In the genomic region with DNA sequence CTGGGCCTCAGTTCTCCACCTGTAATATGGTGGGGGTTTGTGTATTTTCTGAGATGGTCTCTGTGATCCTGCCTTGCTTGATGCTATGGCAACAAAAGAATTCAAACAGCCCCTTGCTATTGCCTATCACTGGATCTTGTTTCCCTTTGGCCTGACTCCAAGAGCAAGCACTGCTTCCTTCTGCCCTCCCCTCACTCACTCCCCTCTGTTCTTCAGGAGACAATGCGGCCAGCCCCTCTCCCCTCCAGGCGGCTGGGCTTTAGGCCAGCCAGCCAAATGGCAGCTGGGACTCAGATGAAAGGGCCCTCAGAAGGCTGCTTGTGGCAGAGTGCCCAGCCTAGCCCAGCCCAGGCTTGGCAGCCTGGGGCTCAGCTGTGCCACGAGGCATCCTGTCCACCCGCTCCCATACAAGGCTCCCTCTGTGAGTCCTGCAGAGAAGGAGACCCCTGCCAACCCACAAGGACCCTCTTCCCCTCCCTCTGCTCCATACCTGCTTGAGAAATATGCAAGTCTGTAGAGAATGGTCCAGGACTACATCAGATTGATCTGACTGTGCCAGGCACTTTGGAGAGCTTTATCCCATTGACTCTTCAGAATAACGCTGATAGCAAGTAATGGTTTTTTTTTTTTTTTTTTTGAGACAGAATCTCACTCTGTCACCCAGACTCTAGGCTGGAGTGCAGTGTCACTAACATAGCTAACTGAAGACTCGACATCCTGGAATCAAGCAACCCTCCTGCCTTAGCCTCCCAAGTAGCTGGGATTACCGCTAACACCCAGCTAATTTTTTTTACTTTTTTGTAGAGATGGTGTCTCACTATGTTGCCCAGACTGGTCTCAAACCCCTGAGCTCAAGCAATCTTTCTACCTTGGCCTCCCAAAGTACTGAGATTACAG, we compare ENCODE assay signal across 1 cellular context.
TF ChIP-seq lines count a peak whose summit lies in the region.

No MANE protein-coding gene starts in this region.

TF ChIP-seq in HepG2, 621 proteins besides CTCF, POLR2A, EP300 and RAD21:
- TF ChIP-seq RFX1 (IDR thresholded peaks at IDR 0.05) (peak; percentile 60), SOX13 (IDR thresholded peaks at IDR 0.05) (no peak), SOX13 (CRISPR knock-in tag; conservative IDR thresholded peaks at IDR 0.05 in 1 of 2, IDR thresholded peaks at IDR 0.05 in 1 of 2) (0 out of 4 replicates have a peak, but pooled peaks of 1 of the 2 experiments have one; percentile 31), RFX3 (CRISPR knock-in tag; IDR thresholded peaks at IDR 0.05) (peak; percentile 54; the same call in 1 of the 2 replicates), ZNF768 (CRISPR knock-in tag; IDR thresholded peaks at IDR 0.05) (peak; percentile 13; the same call in 1 of the 2 replicates), HNRNPL (IDR thresholded peaks at IDR 0.05; ENCODE audit: low read depth, low read length) (peak; percentile 90), RXRA (CRISPR knock-in tag; IDR thresholded peaks at IDR 0.05) (0 out of 2 replicates have a peak, but pooled peaks have one; percentile 21)
- TF ChIP-seq, protein P1, sequence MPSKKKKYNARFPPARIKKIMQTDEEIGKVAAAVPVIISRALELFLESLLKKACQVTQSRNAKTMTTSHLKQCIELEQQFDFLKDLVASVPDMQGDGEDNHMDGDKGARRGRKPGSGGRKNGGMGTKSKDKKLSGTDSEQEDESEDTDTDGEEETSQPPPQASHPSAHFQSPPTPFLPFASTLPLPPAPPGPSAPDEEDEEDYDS (CRISPR knock-in tag; IDR thresholded peaks at IDR 0.05) = 0 out of 2 replicates have a peak, but pooled peaks have one; percentile 16
- TF ChIP-seq, protein P2, sequence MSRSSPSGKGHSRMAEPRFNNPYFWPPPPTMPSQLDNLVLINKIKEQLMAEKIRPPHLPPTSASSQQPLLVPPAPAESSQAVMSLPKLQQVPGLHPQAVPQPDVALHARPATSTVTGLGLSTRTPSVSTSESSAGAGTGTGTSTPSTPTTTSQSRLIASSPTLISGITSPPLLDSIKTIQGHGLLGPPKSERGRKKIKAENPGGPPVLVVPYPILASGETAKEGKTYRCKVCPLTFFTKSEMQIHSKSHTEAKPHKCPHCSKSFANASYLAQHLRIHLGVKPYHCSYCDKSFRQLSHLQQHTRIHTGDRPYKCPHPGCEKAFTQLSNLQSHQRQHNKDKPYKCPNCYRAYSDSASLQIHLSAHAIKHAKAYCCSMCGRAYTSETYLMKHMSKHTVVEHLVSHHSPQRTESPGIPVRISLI (CRISPR knock-in tag; IDR thresholded peaks at IDR 0.05; ENCODE audit: borderline replicate concordance) = no peak
- TF ChIP-seq, protein P3, sequence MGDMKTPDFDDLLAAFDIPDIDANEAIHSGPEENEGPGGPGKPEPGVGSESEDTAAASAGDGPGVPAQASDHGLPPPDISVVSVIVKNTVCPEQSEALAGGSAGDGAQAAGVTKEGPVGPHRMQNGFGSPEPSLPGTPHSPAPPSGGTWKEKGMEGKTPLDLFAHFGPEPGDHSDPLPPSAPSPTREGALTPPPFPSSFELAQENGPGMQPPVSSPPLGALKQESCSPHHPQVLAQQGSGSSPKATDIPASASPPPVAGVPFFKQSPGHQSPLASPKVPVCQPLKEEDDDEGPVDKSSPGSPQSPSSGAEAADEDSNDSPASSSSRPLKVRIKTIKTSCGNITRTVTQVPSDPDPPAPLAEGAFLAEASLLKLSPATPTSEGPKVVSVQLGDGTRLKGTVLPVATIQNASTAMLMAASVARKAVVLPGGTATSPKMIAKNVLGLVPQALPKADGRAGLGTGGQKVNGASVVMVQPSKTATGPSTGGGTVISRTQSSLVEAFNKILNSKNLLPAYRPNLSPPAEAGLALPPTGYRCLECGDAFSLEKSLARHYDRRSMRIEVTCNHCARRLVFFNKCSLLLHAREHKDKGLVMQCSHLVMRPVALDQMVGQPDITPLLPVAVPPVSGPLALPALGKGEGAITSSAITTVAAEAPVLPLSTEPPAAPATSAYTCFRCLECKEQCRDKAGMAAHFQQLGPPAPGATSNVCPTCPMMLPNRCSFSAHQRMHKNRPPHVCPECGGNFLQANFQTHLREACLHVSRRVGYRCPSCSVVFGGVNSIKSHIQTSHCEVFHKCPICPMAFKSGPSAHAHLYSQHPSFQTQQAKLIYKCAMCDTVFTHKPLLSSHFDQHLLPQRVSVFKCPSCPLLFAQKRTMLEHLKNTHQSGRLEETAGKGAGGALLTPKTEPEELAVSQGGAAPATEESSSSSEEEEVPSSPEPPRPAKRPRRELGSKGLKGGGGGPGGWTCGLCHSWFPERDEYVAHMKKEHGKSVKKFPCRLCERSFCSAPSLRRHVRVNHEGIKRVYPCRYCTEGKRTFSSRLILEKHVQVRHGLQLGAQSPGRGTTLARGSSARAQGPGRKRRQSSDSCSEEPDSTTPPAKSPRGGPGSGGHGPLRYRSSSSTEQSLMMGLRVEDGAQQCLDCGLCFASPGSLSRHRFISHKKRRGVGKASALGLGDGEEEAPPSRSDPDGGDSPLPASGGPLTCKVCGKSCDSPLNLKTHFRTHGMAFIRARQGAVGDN (CRISPR knock-in tag; IDR thresholded peaks at IDR 0.05) = peak; percentile 39
- TF ChIP-seq, protein P4, sequence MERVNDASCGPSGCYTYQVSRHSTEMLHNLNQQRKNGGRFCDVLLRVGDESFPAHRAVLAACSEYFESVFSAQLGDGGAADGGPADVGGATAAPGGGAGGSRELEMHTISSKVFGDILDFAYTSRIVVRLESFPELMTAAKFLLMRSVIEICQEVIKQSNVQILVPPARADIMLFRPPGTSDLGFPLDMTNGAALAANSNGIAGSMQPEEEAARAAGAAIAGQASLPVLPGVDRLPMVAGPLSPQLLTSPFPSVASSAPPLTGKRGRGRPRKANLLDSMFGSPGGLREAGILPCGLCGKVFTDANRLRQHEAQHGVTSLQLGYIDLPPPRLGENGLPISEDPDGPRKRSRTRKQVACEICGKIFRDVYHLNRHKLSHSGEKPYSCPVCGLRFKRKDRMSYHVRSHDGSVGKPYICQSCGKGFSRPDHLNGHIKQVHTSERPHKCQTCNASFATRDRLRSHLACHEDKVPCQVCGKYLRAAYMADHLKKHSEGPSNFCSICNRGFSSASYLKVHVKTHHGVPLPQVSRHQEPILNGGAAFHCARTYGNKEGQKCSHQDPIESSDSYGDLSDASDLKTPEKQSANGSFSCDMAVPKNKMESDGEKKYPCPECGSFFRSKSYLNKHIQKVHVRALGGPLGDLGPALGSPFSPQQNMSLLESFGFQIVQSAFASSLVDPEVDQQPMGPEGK (CRISPR knock-in tag; IDR thresholded peaks at IDR 0.05) = peak; percentile 27; the same call in 1 of the 2 replicates
- TF ChIP-seq, protein P5, sequence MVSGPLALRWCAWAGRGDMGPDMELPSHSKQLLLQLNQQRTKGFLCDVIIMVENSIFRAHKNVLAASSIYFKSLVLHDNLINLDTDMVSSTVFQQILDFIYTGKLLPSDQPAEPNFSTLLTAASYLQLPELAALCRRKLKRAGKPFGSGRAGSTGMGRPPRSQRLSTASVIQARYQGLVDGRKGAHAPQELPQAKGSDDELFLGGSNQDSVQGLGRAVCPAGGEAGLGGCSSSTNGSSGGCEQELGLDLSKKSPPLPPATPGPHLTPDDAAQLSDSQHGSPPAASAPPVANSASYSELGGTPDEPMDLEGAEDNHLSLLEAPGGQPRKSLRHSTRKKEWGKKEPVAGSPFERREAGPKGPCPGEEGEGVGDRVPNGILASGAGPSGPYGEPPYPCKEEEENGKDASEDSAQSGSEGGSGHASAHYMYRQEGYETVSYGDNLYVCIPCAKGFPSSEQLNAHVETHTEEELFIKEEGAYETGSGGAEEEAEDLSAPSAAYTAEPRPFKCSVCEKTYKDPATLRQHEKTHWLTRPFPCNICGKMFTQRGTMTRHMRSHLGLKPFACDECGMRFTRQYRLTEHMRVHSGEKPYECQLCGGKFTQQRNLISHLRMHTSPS (CRISPR knock-in tag; IDR thresholded peaks at IDR 0.05; ENCODE audit: low read depth) = no peak
